In genomic region chr2:131040661-131041401, GRCh38 we compare ENCODE assay signal across 11 cellular contexts. TPM values are rescaled to one million over a fixed set of nuclear protein-coding genes. Genes with fewer than 3 reads are reported as not detected.
DNase-seq lines count a peak whose midpoint lies in the region; ATAC-seq and TF ChIP-seq lines count a peak whose summit lies in the region.
"Had no signal": no experiment of that assay in that cellular context is flagged by ENCODE, and none has a peak within 500 bp of the region (broad histone marks: within the 10 kb centered on the region; RNA-seq: fewer than 3 reads in every experiment).

No MANE protein-coding gene starts in this region.

- H3K4me3 ChIP-seq in ascending aorta, result no peak overlapping the region
- H3K4me3 ChIP-seq: GM12878 had no signal

- peak; percentile 39 for ATAC-seq in stimulated activated naive CD8-positive, alpha-beta T cell treated with anti-CD3 and anti-CD28 coated beads, Interleukin-15, amount 100 ng/mL, for 72 hours
- ATAC-seq in GM18858 (IDR thresholded peaks at IDR 0.05; ENCODE audit: unreplicated experiment), result no peak
- ATAC-seq: GM12878, PC-3 had no signal

- H3K36me3 ChIP-seq in ascending aorta, result no peaks in the 10 kb centered on the region

- intact Hi-C loops in ascending aorta (cut with DNase I), result no loop called here

- peak overlapping the region; percentile 74 for H3K4me3 Mint-ChIP-seq in activated naive CD4-positive, alpha-beta T cell treated with anti-CD3 and anti-CD28 coated beads, Interleukin-2, amount 10 ng/mL, durations not matched to agents 7 days and 5 days
- H3K4me3 Mint-ChIP-seq in stimulated activated naive CD8-positive, alpha-beta T cell treated with anti-CD3 and anti-CD28 coated beads, Interleukin-15, amount 100 ng/mL, for 72 hours, result peak overlapping the region; percentile 67 to 85

- TF ChIP-seq CTCF in ascending aorta (IDR thresholded peaks at IDR 0.05), result no peak

- DNase-seq in activated naive CD4-positive, alpha-beta T cell treated with anti-CD3 and anti-CD28 coated beads, Interleukin-2, amount 10 ng/mL, durations not matched to agents 7 days and 5 days, result peak; percentile 56
- DNase-seq in activated naive CD4-positive, alpha-beta T cell (lab: John Stamatoyannopoulos, UW), result no peak
- DNase-seq in ascending aorta (ENCODE audit: low spot score in 2 of 2), result peak; percentile 4 to 48
- peak in 1 of 2 donors; percentile 38 for DNase-seq in stimulated activated naive CD8-positive, alpha-beta T cell treated with anti-CD3 and anti-CD28 coated beads, Interleukin-15, amount 100 ng/mL, for 72 hours
- DNase-seq in SHP77 (lab: John Stamatoyannopoulos, UW), result no peak
- DNase-seq in DMS79 treated with DMSO at 0.1 percent for 48 hours (lab: John Stamatoyannopoulos, UW), result no peak
- DNase-seq: PC-3, WERI-Rb-1 had no signal

- no peaks in the 10 kb centered on the region for H3K9me3 Mint-ChIP-seq in activated naive CD4-positive, alpha-beta T cell treated with anti-CD3 and anti-CD28 coated beads, Interleukin-2, amount 10 ng/mL, durations not matched to agents 7 days and 5 days
- no peaks in the 10 kb centered on the region for H3K9me3 Mint-ChIP-seq in stimulated activated naive CD8-positive, alpha-beta T cell treated with anti-CD3 and anti-CD28 coated beads, Interleukin-15, amount 100 ng/mL, for 72 hours

- H3K27me3 Mint-ChIP-seq in activated naive CD4-positive, alpha-beta T cell treated with anti-CD3 and anti-CD28 coated beads, Interleukin-2, amount 10 ng/mL, durations not matched to agents 7 days and 5 days, result peaks cover 52% of the 10 kb centered on the region
- no peaks in the 10 kb centered on the region for H3K27me3 Mint-ChIP-seq in stimulated activated naive CD8-positive, alpha-beta T cell treated with anti-CD3 and anti-CD28 coated beads, Interleukin-15, amount 100 ng/mL, for 72 hours

- H3K27ac Mint-ChIP-seq in activated naive CD4-positive, alpha-beta T cell treated with anti-CD3 and anti-CD28 coated beads, Interleukin-2, amount 10 ng/mL, durations not matched to agents 7 days and 5 days, result peak overlapping the region; percentile 63
- H3K27ac Mint-ChIP-seq in stimulated activated naive CD8-positive, alpha-beta T cell treated with anti-CD3 and anti-CD28 coated beads, Interleukin-15, amount 100 ng/mL, for 72 hours, result peak overlapping the region in 1 of 2 donors; percentile 83

- CTCF ChIA-PET in activated naive CD4-positive, alpha-beta T cell treated with anti-CD3 and anti-CD28 coated beads, Interleukin-2, amount 10 ng/mL, durations not matched to agents 7 days and 5 days (lab: Charles Lee), result interaction anchor here (1.0 to 1.4 kb wide), 2 partner anchors 9 to 113 kb away, joined by 4 read pairs; no protein-coding TSS in a partner anchor

- H3K27ac ChIP-seq in ascending aorta, result no peak overlapping the region
- H3K27ac ChIP-seq in layer of hippocampus (ENCODE audit: low read depth, low read length), result peak overlapping the region; percentile 57
- H3K27ac ChIP-seq: WERI-Rb-1 had no signal

- no peaks in the 10 kb centered on the region for H3K4me1 ChIP-seq in ascending aorta

- peaks cover 3% of the 10 kb centered on the region for H3K36me3 Mint-ChIP-seq in activated naive CD4-positive, alpha-beta T cell treated with anti-CD3 and anti-CD28 coated beads, Interleukin-2, amount 10 ng/mL, durations not matched to agents 7 days and 5 days

- no peaks in the 10 kb centered on the region for H3K27me3 ChIP-seq in ascending aorta
- no peaks in the 10 kb centered on the region for H3K27me3 ChIP-seq in layer of hippocampus (ENCODE audit: control insufficient read depth, insufficient read depth, low read length)

- no peaks in the 10 kb centered on the region for H3K9me3 ChIP-seq in ascending aorta

- peaks cover 37% of the 10 kb centered on the region for H3K4me1 Mint-ChIP-seq in activated naive CD4-positive, alpha-beta T cell treated with anti-CD3 and anti-CD28 coated beads, Interleukin-2, amount 10 ng/mL, durations not matched to agents 7 days and 5 days
- peaks cover 54% of the 10 kb centered on the region for H3K4me1 Mint-ChIP-seq in stimulated activated naive CD8-positive, alpha-beta T cell treated with anti-CD3 and anti-CD28 coated beads, Interleukin-15, amount 100 ng/mL, for 72 hours

RNA-seq across cellular contexts. Expression of gene FAM168B, which starts 52.4 kb away (rescaled TPM):
- total RNA-seq in ascending aorta, result 64.3 TPM

Comparison
In these comparisons a context has a peak if more than half of its experiments do, and no peak if none do; other contexts are left out.
1. DNase-seq: peak in activated naive CD4-positive, alpha-beta T cell treated with anti-CD3 and anti-CD28 coated beads, Interleukin-2, amount 10 ng/mL, durations not matched to agents 7 days and 5 days (single experiment) and ascending aorta (2 of 2); none in activated naive CD4-positive, alpha-beta T cell (0 of 4), SHP77 (0 of 2) and DMS79 treated with DMSO at 0.1 percent for 48 hours (single experiment).